Comparison of ENCODE assay signal across 1 cellular context in the genomic region with DNA sequence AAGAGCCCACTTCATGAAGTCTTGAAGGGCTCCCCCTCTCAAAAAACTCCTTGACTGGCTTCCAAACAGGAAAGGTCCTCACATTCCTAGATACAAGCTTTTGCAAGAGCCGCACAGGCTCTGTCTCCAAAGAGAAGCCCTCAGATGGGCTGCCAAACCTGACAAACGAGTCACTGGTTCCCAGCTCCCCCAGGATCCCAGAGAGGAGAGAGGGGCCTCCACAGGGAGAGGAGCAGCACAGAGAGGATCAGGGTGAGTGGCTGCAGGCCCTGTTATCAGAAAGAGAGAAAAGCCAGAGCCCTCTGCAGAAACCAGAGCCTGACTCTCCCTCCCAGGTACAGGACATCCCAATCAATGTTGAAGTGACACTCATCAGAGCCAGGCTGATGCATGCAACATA.
TF ChIP-seq lines count a peak whose summit lies in the region.

No MANE protein-coding gene starts in this region.

TF ChIP-seq in GM23338, 12 proteins besides CTCF, POLR2A, EP300 and RAD21 (continued from another document):
- TF ChIP-seq, protein P1, sequence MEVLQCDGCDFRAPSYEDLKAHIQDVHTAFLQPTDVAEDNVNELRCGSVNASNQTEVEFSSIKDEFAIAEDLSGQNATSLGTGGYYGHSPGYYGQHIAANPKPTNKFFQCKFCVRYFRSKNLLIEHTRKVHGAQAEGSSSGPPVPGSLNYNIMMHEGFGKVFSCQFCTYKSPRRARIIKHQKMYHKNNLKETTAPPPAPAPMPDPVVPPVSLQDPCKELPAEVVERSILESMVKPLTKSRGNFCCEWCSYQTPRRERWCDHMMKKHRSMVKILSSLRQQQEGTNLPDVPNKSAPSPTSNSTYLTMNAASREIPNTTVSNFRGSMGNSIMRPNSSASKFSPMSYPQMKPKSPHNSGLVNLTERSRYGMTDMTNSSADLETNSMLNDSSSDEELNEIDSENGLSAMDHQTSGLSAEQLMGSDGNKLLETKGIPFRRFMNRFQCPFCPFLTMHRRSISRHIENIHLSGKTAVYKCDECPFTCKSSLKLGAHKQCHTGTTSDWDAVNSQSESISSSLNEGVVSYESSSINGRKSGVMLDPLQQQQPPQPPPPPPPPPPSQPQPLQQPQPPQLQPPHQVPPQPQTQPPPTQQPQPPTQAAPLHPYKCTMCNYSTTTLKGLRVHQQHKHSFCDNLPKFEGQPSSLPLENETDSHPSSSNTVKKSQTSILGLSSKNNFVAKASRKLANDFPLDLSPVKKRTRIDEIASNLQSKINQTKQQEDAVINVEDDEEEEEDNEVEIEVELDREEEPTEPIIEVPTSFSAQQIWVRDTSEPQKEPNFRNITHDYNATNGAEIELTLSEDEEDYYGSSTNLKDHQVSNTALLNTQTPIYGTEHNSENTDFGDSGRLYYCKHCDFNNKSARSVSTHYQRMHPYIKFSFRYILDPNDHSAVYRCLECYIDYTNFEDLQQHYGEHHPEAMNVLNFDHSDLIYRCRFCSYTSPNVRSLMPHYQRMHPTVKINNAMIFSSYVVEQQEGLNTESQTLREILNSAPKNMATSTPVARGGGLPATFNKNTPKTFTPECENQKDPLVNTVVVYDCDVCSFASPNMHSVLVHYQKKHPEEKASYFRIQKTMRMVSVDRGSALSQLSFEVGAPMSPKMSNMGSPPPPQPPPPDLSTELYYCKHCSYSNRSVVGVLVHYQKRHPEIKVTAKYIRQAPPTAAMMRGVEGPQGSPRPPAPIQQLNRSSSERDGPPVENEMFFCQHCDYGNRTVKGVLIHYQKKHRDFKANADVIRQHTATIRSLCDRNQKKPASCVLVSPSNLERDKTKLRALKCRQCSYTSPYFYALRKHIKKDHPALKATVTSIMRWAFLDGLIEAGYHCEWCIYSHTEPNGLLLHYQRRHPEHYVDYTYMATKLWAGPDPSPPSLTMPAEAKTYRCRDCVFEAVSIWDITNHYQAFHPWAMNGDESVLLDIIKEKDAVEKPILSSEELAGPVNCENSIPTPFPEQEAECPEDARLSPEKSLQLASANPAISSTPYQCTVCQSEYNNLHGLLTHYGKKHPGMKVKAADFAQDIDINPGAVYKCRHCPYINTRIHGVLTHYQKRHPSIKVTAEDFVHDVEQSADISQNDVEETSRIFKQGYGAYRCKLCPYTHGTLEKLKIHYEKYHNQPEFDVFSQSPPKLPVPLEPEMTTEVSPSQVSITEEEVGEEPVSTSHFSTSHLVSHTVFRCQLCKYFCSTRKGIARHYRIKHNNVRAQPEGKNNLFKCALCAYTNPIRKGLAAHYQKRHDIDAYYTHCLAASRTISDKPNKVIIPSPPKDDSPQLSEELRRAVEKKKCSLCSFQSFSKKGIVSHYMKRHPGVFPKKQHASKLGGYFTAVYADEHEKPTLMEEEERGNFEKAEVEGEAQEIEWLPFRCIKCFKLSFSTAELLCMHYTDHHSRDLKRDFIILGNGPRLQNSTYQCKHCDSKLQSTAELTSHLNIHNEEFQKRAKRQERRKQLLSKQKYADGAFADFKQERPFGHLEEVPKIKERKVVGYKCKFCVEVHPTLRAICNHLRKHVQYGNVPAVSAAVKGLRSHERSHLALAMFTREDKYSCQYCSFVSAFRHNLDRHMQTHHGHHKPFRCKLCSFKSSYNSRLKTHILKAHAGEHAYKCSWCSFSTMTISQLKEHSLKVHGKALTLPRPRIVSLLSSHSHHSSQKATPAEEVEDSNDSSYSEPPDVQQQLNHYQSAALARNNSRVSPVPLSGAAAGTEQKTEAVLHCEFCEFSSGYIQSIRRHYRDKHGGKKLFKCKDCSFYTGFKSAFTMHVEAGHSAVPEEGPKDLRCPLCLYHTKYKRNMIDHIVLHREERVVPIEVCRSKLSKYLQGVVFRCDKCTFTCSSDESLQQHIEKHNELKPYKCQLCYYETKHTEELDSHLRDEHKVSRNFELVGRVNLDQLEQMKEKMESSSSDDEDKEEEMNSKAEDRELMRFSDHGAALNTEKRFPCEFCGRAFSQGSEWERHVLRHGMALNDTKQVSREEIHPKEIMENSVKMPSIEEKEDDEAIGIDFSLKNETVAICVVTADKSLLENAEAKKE (CRISPR knock-in tag; IDR thresholded peaks at IDR 0.05): no peak
- TF ChIP-seq ZNF331 (CRISPR knock-in tag; IDR thresholded peaks at IDR 0.05; ENCODE audit: low read depth): no peak
- TF ChIP-seq JUNB (IDR thresholded peaks at IDR 0.05; ENCODE audit: unreplicated experiment): no peak
